ENCODE assay signal across 14 cellular contexts in genomic region chr6:131831392-131831791, GRCh38. TPM values are rescaled to one million over a fixed set of nuclear protein-coding genes. Genes with fewer than 3 reads are reported as not detected.
DNase-seq lines count a peak whose midpoint lies in the region; ATAC-seq, FAIRE-seq and TF ChIP-seq lines count a peak whose summit lies in the region.
"Had no signal": no experiment of that assay in that cellular context is flagged by ENCODE, and none has a peak within 500 bp of the region (broad histone marks: within the 10 kb centered on the region; RNA-seq: fewer than 3 reads in every experiment).

No MANE protein-coding gene starts in this region.

- FAIRE-seq in frontal cortex (lab: Jason Lieb, UNC), result no peak

- POLR2A ChIA-PET in A673 (lab: Charles Lee; ENCODE audit: low non-redundant PET), result no interaction called here

- ATAC-seq in body of pancreas (peak; percentile 45), GM19455 (IDR thresholded peaks at IDR 0.05; ENCODE audit: unreplicated experiment) (no peak), HG03442 (IDR thresholded peaks at IDR 0.05; ENCODE audit: unreplicated experiment) (no peak)

- H3K27ac ChIP-seq in A673 (ENCODE audit: low read depth, low read length, poor library complexity, severe bottlenecking) (no peak overlapping the region), body of pancreas (peak overlapping the region in 2 of 4 donors; percentile 49 to 63)
- H3K27ac ChIP-seq: PC-9 had no signal

- no peak for TF ChIP-seq POLR2A in body of pancreas (IDR thresholded peaks at IDR 0.05)

- H3K4me3 ChIP-seq in A673 (ENCODE audit: low read depth, low read length, poor library complexity, severe bottlenecking), result no peak overlapping the region
- no peak overlapping the region for H3K4me3 ChIP-seq in body of pancreas
- H3K4me3 ChIP-seq: esophagus muscularis mucosa, ovary, PC-9 had no signal

- H3K9me3 ChIP-seq in A673 (ENCODE audit: low read depth, low read length, poor library complexity, severe bottlenecking) (no peaks in the 10 kb centered on the region), body of pancreas (no peaks in the 10 kb centered on the region)
- H3K9me3 ChIP-seq: esophagus muscularis mucosa, ovary had no signal

- no TSS peak for BruUV-seq in A673 (replicated peaks; lab: Mats Ljungman, UMichigan)

- H3K27me3 ChIP-seq in A673 (replicated peaks; ENCODE audit: insufficient read depth, low read depth, low read length, poor library complexity) (no peaks in the 10 kb centered on the region), body of pancreas (no peaks in the 10 kb centered on the region)
- H3K27me3 ChIP-seq: esophagus muscularis mucosa, ovary had no signal

- TF ChIP-seq CTCF in A673 (conservative IDR thresholded peaks at IDR 0.05; ENCODE audit: low read depth, low read length) (no peak), body of pancreas (IDR thresholded peaks at IDR 0.05) (no peak)

- CTCF ChIA-PET in A673 (lab: Charles Lee), result no interaction called here

- H3K36me3 ChIP-seq in A673 (ENCODE audit: insufficient read depth, low read length, poor library complexity, severe bottlenecking), result no peaks in the 10 kb centered on the region
- H3K36me3 ChIP-seq in body of pancreas (replicated peaks in 1 of 2; ENCODE audit: insufficient read depth in 1 of 2, low read depth in 2 of 2), result no peaks in the 10 kb centered on the region
- H3K36me3 ChIP-seq: esophagus muscularis mucosa, ovary had no signal

- H3K4me1 ChIP-seq in A673 (ENCODE audit: insufficient read depth, low read length, poor library complexity, severe bottlenecking) (peaks cover 10% of the 10 kb centered on the region), body of pancreas (peaks cover 22% of the 10 kb centered on the region)

- DNase-seq in A673 (ENCODE audit: low spot score), result peak; percentile 33
- peak; percentile 59 for DNase-seq in HS-27A (ENCODE audit: low read depth)
- DNase-seq in body of pancreas, result no peak
- peak; percentile 57 for DNase-seq in myocyte (ENCODE audit: low read depth)
- DNase-seq in frontal cortex (ENCODE audit: low spot score in 2 of 2), result no peak
- DNase-seq in SHP77 (lab: John Stamatoyannopoulos, UW), result no peak
- DNase-seq: activated CD8-positive, alpha-beta memory T cell treated with anti-CD3 and anti-CD28 coated beads, Interleukin-2, amount 50 U/mL, for 48 hours; activated naive CD4-positive, alpha-beta T cell treated with anti-CD3 and anti-CD28 coated beads, Interleukin-2, amount 50 U/mL, for 16 hours; NCI-H1105 treated with DMSO at 0.1 percent for 48 hours; ovary; PC-9 had no signal

- WGBS in body of pancreas, 2 donors, result 32 to 33% methylated on average over 4 of the region's 4 CpGs

- intact Hi-C loops in A673 (cut with micrococcal nuclease; ENCODE audit: unreplicated experiment) (no loop called here), body of pancreas (cut with DNase I) (no loop called here)

RNA-seq across cellular contexts. Expression of gene ENPP1, which starts 23.6 kb away (rescaled TPM):
- 19.5 and 20.5 TPM in 2 replicates for total RNA-seq in A673 (2021)
- 10 to 100 TPM; 16.2 to 19.2 TPM for total RNA-seq in body of pancreas
- total RNA-seq in myocyte, result 8.3 and 10.1 TPM in 2 replicates
- polyA plus RNA-seq in myocyte (2012), result 11.0 TPM
- total RNA-seq in frontal cortex, result 0.41 TPM

Comparison
In these comparisons a context has a peak if more than half of its experiments do, and no peak if none do; other contexts are left out.
1. DNase-seq: peak in A673 (single experiment), HS-27A (single experiment) and myocyte (single experiment); none in body of pancreas (0 of 4), frontal cortex (0 of 2) and SHP77 (0 of 2).